ENCODE assay signal across 15 cellular contexts in the genomic region with DNA sequence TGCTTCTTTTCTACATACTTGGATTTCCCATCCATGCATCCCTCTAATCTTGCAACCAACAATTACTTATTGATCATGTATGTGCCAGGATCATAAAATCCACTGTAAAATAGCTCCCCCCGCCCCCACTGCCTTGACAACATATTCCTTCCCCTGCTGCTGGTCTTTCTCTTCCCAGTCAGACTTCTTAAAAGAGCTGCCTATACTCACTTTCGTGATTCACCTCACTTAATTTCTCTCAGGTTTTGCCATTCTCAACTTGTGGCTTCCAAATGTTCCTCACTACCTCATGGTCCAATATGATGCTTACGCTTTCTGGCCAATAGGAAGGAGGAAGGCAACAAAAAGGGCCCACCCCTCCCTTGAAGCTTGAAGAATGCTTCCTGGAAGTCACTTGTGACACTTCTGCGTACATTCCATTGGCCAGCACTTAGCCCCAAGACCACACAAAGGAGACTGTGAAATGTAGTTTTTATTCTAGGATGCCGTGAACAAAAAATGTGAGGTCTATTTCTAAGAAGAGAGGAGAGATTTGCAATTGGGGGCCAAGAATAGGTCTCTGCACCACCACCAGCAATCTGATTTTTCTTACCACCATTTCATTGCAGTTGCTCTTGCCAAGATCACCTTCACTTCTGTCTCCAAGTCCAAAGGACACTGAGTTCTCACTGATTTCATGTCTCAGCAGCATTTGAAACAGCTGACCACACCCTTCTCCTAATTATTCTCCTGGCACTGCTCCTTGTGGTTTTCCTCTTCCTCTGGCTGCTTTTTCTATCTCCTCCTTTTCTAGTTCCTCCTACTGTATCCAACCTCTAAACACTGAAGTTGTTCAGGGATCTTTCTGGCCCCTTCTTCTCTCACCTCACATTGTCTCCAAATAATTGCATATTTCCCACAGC. TPM values are rescaled to one million over a fixed set of nuclear protein-coding genes. Genes with fewer than 3 reads are reported as not detected.
A peak's percentile ranks its signal among the peaks of the same experiment; 100 is the strongest.
DNase-seq lines count a peak whose midpoint lies in the region; ATAC-seq and TF ChIP-seq lines count a peak whose summit lies in the region.
"Had no signal": no experiment of that assay in that cellular context is flagged by ENCODE, and none has a peak within 500 bp of the region (broad histone marks: within the 10 kb centered on the region; RNA-seq: fewer than 3 reads in every experiment).

No MANE protein-coding gene starts in this region.

- peak overlapping the region in 5 of 11 experiments; percentile 11 to 42 (median 27); a peak in 6 of 22 replicates for H3K27ac ChIP-seq in BLaER1 treated with 17β-estradiol and CSF1 and Interleukin-3, amounts not matched to agents 10 nM and 100 nM
- H3K27ac ChIP-seq in osteoblast (ENCODE audit: low read depth, low read length): no peak overlapping the region
- H3K27ac ChIP-seq: left lung had no signal

- peak overlapping the region; percentile 59 to 95 (median 80) for H3K4me2 ChIP-seq in BLaER1 treated with 17β-estradiol and CSF1 and Interleukin-3, amounts not matched to agents 10 nM and 100 nM
- H3K4me2 ChIP-seq in osteoblast (ENCODE audit: insufficient read depth, low read length): no peak overlapping the region

- peak overlapping the region in 4 of 11 experiments; percentile 16 to 39 (median 22); a peak in 5 of 22 replicates for H3K9ac ChIP-seq in BLaER1 treated with 17β-estradiol and CSF1 and Interleukin-3, amounts not matched to agents 10 nM and 100 nM

- TF ChIP-seq CTCF in choroid plexus epithelial cell (conservative IDR thresholded peaks at IDR 0.05; ENCODE audit: low read depth, low read length) (no peak), osteoblast (IDR thresholded peaks at IDR 0.05; ENCODE audit: extremely low read depth, low read depth, low read length) (no peak)

- H2AFZ ChIP-seq in osteoblast (ENCODE audit: low read length): no peak overlapping the region

- peaks cover 8 to 9% (median 9%) of the 10 kb centered on the region in 11 experiments for H3K9me3 ChIP-seq in BLaER1 treated with 17β-estradiol and CSF1 and Interleukin-3, amounts not matched to agents 10 nM and 100 nM (replicated peaks in 1 of 11)
- H3K9me3 ChIP-seq in osteoblast (ENCODE audit: low read depth, low read length): no peaks in the 10 kb centered on the region
- H3K9me3 ChIP-seq: left lung had no signal

- DNase-seq in HT1080 (ENCODE audit: low read depth): peak; percentile 63
- peak; percentile 25 for DNase-seq in choroid plexus epithelial cell (ENCODE audit: low read depth)
- DNase-seq in myocyte (ENCODE audit: low read depth): peak; percentile 62
- DNase-seq in kidney glomerular epithelial cell (lab: John Stamatoyannopoulos, UW): no peak
- no peak for DNase-seq in Ammon's horn (ENCODE audit: low spot score)
- DNase-seq in osteoblast (ENCODE audit: insufficient read length, low spot score, missing footprints): no peak
- DNase-seq: activated effector memory CD4-positive, alpha-beta T cell treated with Interleukin-2 at 50 U/mL for 16 hours; foreskin melanocyte; left lung; NCI-H1694; NCI-H82; stimulated activated CD4-positive, alpha-beta T cell treated with anti-CD3 and anti-CD28 coated beads, Interleukin-4, amount 100 ng/mL, for 4 hours; stimulated activated naive CD8-positive, alpha-beta T cell treated with anti-CD3 and anti-CD28 coated beads, Interleukin-15, Interleukin-2, amounts not matched to agents 100 U/mL and 50 U/mL, for 24 hours had no signal

- no peak for ATAC-seq in HG03135 (IDR thresholded peaks at IDR 0.05; ENCODE audit: unreplicated experiment)
- ATAC-seq: left lung; stimulated activated naive CD8-positive, alpha-beta T cell treated with anti-CD3 and anti-CD28 coated beads, Interleukin-15, Interleukin-2, amounts not matched to agents 100 U/mL and 50 U/mL, for 24 hours had no signal

- peak overlapping the region in 4 of 10 experiments; percentile 4 to 32 (median 23); a peak in 6 of 20 replicates for H3K4me3 ChIP-seq in BLaER1 treated with 17β-estradiol and CSF1 and Interleukin-3, amounts not matched to agents 10 nM and 100 nM
- no peak overlapping the region for H3K4me3 ChIP-seq in choroid plexus epithelial cell (ENCODE audit: low read depth, low read length)
- no peak overlapping the region for H3K4me3 ChIP-seq in osteoblast (ENCODE audit: insufficient read depth, low read length)
- H3K4me3 ChIP-seq: left lung had no signal

- no peaks in the 10 kb centered on the region for H3K27me3 ChIP-seq in BLaER1 treated with 17β-estradiol and CSF1 and Interleukin-3, amounts not matched to agents 10 nM and 100 nM
- H3K27me3 ChIP-seq in osteoblast (ENCODE audit: insufficient read depth, low read length): no peaks in the 10 kb centered on the region
- H3K27me3 ChIP-seq: left lung had no signal

- peaks cover 16 to 46% (median 28%) of the 10 kb centered on the region in 11 experiments for H3K36me3 ChIP-seq in BLaER1 treated with 17β-estradiol and CSF1 and Interleukin-3, amounts not matched to agents 10 nM and 100 nM
- peaks cover 14% of the 10 kb centered on the region for H3K36me3 ChIP-seq in osteoblast (ENCODE audit: insufficient read depth, low read length)

- no peaks in the 10 kb centered on the region for H3K79me2 ChIP-seq in osteoblast (ENCODE audit: insufficient read depth, low read length)

- H4K20me1 ChIP-seq in BLaER1 treated with 17β-estradiol and CSF1 and Interleukin-3, amounts not matched to agents 10 nM and 100 nM: no peaks in the 10 kb centered on the region
- no peaks in the 10 kb centered on the region for H4K20me1 ChIP-seq in osteoblast (ENCODE audit: insufficient read depth, low read length)

- H3K4me1 ChIP-seq in BLaER1 treated with 17β-estradiol and CSF1 and Interleukin-3, amounts not matched to agents 10 nM and 100 nM: peaks cover 13 to 76% (median 44%) of the 10 kb centered on the region in 10 experiments
- peaks cover 6% of the 10 kb centered on the region for H3K4me1 ChIP-seq in osteoblast (ENCODE audit: insufficient read depth, low read length)

RNA-seq across cellular contexts. Expression of gene CD164, which starts 30.8 kb away (rescaled TPM):
- 99.0 and 125 TPM in 2 replicates for total RNA-seq in HT1080 (2014; rRNA removed; shearing (Covaris generic))
- polyA plus RNA-seq in HT1080 (2015; cell fraction: cytosol; rRNA removed): 220 and 266 TPM in 2 replicates
- 219 and 249 TPM in 2 replicates for polyA plus RNA-seq in HT1080 (2015; cell fraction: nucleus; rRNA removed)
- total RNA-seq in myocyte (161 and 175 TPM in 2 replicates), osteoblast (211 and 222 TPM in 2 replicates)
- 79.9 TPM for polyA plus RNA-seq in myocyte (2012)

Comparison
In these comparisons a context has a peak if more than half of its experiments do, and no peak if none do; other contexts are left out.
1. DNase-seq: peak in HT1080 (single experiment), choroid plexus epithelial cell (single experiment) and myocyte (single experiment); none in kidney glomerular epithelial cell (single experiment), Ammon's horn (single experiment) and osteoblast (single experiment).